1 cellular context compared by ENCODE assay signal in the genomic region with DNA sequence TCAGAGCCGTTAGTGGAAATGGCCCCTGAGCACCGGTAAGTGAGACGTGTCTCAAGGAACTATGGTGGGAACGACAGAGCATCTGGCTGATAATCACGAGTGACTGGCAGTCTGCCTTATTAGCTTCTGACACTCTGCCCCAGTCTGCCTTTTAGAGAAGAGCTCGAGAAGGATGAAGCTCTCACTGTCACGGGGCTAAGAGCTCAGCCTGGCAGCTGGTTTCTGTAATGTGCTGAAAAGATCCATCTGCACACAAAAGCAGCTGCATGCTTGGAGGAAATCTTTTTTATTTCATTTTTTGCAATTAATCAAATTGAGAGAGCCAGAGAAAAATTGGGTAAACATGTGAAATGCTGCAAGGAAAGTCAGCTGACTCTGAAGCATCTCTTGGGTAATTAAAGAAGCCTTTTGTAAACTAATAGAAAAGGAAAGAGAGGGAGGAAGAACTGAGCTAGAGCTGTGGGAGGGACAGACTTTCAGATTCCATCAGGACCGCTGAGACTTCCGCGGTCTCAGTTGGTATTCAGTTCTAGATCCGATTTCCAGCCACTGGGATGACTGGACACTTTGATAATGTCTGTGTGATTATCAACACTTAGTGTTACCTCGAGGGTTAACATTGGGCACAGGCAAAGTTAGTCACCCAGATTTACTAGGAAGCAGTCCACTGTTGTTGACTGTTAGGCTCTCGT.
TF ChIP-seq lines count a peak whose summit lies in the region.

No MANE protein-coding gene starts in this region.

TF ChIP-seq in WTC11, 78 proteins besides CTCF, POLR2A, EP300 and RAD21 (continued from another document):
- TF ChIP-seq, protein P1, sequence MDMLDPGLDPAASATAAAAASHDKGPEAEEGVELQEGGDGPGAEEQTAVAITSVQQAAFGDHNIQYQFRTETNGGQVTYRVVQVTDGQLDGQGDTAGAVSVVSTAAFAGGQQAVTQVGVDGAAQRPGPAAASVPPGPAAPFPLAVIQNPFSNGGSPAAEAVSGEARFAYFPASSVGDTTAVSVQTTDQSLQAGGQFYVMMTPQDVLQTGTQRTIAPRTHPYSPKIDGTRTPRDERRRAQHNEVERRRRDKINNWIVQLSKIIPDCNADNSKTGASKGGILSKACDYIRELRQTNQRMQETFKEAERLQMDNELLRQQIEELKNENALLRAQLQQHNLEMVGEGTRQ (CRISPR knock-in tag; IDR thresholded peaks at IDR 0.05), result no peak
- no peak for TF ChIP-seq MLX (CRISPR knock-in tag; IDR thresholded peaks at IDR 0.05)
- TF ChIP-seq E2F5 (CRISPR knock-in tag; IDR thresholded peaks at IDR 0.05), result no peak
- TF ChIP-seq, protein P2, sequence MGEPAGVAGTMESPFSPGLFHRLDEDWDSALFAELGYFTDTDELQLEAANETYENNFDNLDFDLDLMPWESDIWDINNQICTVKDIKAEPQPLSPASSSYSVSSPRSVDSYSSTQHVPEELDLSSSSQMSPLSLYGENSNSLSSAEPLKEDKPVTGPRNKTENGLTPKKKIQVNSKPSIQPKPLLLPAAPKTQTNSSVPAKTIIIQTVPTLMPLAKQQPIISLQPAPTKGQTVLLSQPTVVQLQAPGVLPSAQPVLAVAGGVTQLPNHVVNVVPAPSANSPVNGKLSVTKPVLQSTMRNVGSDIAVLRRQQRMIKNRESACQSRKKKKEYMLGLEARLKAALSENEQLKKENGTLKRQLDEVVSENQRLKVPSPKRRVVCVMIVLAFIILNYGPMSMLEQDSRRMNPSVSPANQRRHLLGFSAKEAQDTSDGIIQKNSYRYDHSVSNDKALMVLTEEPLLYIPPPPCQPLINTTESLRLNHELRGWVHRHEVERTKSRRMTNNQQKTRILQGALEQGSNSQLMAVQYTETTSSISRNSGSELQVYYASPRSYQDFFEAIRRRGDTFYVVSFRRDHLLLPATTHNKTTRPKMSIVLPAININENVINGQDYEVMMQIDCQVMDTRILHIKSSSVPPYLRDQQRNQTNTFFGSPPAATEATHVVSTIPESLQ (CRISPR knock-in tag; IDR thresholded peaks at IDR 0.05), result no peak
- TF ChIP-seq, protein P3, sequence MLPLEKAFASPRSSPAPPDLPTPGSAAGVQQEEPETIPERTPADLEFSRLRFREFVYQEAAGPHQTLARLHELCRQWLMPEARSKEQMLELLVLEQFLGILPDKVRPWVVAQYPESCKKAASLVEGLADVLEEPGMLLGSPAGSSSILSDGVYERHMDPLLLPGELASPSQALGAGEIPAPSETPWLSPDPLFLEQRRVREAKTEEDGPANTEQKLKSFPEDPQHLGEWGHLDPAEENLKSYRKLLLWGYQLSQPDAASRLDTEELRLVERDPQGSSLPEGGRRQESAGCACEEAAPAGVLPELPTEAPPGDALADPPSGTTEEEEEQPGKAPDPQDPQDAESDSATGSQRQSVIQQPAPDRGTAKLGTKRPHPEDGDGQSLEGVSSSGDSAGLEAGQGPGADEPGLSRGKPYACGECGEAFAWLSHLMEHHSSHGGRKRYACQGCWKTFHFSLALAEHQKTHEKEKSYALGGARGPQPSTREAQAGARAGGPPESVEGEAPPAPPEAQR (CRISPR knock-in tag; IDR thresholded peaks at IDR 0.05), result no peak
- no peak for TF ChIP-seq ZNF512 (CRISPR knock-in tag; IDR thresholded peaks at IDR 0.05; ENCODE audit: borderline replicate concordance)
